Comparison of ENCODE assay signal across 8 cellular contexts in the genomic region with DNA sequence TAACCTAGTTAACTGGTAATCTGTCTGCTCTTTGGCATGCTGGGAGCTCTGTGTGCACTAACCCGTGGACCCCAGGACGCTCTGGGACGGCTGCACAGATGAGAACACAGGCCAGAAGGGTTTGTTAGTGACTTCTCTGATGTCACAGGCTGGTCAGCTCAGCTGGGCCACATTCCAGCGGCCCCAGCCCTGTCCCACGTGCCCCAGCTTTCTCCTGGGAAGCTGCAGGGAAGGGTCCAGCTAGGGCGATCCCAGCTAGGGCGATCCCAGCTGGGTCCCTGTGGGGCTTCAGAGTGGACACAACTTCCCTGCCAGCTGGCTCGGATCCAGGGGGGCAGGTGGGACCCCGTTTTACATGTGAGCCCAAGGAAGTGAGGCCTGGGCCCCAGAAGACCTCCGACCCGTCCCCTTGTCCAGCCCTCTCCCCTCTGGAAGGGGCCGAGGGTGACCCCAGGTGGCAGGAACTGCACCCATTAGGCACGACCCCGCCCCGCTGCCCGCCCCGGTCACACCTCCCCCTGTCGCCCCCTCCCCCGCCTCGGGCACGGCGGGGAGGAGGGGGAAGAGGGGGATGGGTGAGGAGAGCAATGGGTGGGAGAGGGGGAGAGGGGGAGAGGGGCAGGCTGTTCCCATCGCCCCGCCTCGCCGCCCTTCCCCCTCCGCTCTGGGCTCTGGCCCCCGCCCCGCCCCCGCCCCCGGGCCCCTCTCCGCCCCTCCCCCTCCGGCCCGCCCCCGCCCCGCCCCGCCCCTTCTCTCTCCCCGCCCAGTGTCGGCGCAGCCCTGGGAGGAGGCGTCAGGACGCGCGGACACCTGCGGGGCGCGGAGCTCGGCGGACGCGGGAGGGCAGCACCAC.
DNase-seq lines count a peak whose midpoint lies in the region; ATAC-seq and TF ChIP-seq lines count a peak whose summit lies in the region.

No MANE protein-coding gene starts in this region.

- ATAC-seq in Right ventricle myocardium inferior = peak; percentile 32
- ATAC-seq in HG03571 (IDR thresholded peaks at IDR 0.05; ENCODE audit: unreplicated experiment) = peak; percentile 49
- ATAC-seq in RWPE2 (ENCODE audit: low read depth) = peak; percentile 51; the same call in 1 of the 3 replicates
- peak in 1 of 2 donors; percentile 68 for ATAC-seq in natural killer cell treated with Interleukin-12 subunit alpha and Interleukin-12 subunit beta and Interleukin-15 and Interleukin-18, amount 100 ng/mL, for 72 hours
- ATAC-seq in GM18519 (IDR thresholded peaks at IDR 0.05; ENCODE audit: low FRiP score, unreplicated experiment) = no peak
- no peak for ATAC-seq in HG03442 (IDR thresholded peaks at IDR 0.05; ENCODE audit: unreplicated experiment)

- no peak overlapping the region for H3K27ac ChIP-seq in RWPE2 (ENCODE audit: poor library complexity, severe bottlenecking)

- H3K9me3 Mint-ChIP-seq in natural killer cell treated with Interleukin-12 subunit alpha and Interleukin-12 subunit beta and Interleukin-15 and Interleukin-18, amount 100 ng/mL, for 72 hours = no peaks in the 10 kb centered on the region

- H3K4me3 ChIP-seq in RWPE2 (ENCODE audit: severe bottlenecking) (no peak overlapping the region), epithelial cell of proximal tubule (ENCODE audit: low read depth, low read length) (peak overlapping the region; percentile 82)

- no peaks in the 10 kb centered on the region for H3K4me1 ChIP-seq in RWPE2 (ENCODE audit: insufficient read depth, poor library complexity, severe bottlenecking)

- H3K4me1 Mint-ChIP-seq in natural killer cell treated with Interleukin-12 subunit alpha and Interleukin-12 subunit beta and Interleukin-15 and Interleukin-18, amount 100 ng/mL, for 72 hours (ENCODE audit: low read depth in 2 of 2) = peaks cover 0 to 8% of the 10 kb centered on the region in 2 donors

- DNase-seq in Right ventricle myocardium inferior (ENCODE audit: missing footprints) = peak; percentile 66
- no peak for DNase-seq in cardiac septum (ENCODE audit: low spot score)
- DNase-seq in RWPE2 (ENCODE audit: low spot score) = peak; percentile 61
- DNase-seq in epithelial cell of proximal tubule (ENCODE audit: low read depth) = no peak
- DNase-seq in natural killer cell treated with Interleukin-12 subunit alpha and Interleukin-12 subunit beta and Interleukin-15 and Interleukin-18, amount 100 ng/mL, for 72 hours (ENCODE audit: low spot score) = peak; percentile 55

- H3K27me3 ChIP-seq in RWPE2 (ENCODE audit: insufficient read depth, poor library complexity, severe bottlenecking) = peaks cover 31% of the 10 kb centered on the region

- H3K36me3 Mint-ChIP-seq in natural killer cell treated with Interleukin-12 subunit alpha and Interleukin-12 subunit beta and Interleukin-15 and Interleukin-18, amount 100 ng/mL, for 72 hours = no peaks in the 10 kb centered on the region

- H3K27me3 Mint-ChIP-seq in natural killer cell treated with Interleukin-12 subunit alpha and Interleukin-12 subunit beta and Interleukin-15 and Interleukin-18, amount 100 ng/mL, for 72 hours = peaks cover 12 to 15% of the 10 kb centered on the region in 2 donors

- intact Hi-C loops in Right ventricle myocardium inferior (cut with DNase I) = no loop called here
- intact Hi-C loops in cardiac septum (cut with DNase I) = no loop called here

- TF ChIP-seq CTCF in RWPE2 (IDR thresholded peaks at IDR 0.05; ENCODE audit: poor library complexity, severe bottlenecking) (no peak), epithelial cell of proximal tubule (conservative IDR thresholded peaks at IDR 0.05; ENCODE audit: low read depth, low read length) (no peak)

- no peak overlapping the region for H3K27ac Mint-ChIP-seq in natural killer cell treated with Interleukin-12 subunit alpha and Interleukin-12 subunit beta and Interleukin-15 and Interleukin-18, amount 100 ng/mL, for 72 hours

- H3K4me3 Mint-ChIP-seq in natural killer cell treated with Interleukin-12 subunit alpha and Interleukin-12 subunit beta and Interleukin-15 and Interleukin-18, amount 100 ng/mL, for 72 hours = no peak overlapping the region

- no peaks in the 10 kb centered on the region for H3K36me3 ChIP-seq in RWPE2 (ENCODE audit: low read depth)

- no peaks in the 10 kb centered on the region for H3K9me3 ChIP-seq in RWPE2 (ENCODE audit: severe bottlenecking)

Comparison
In these comparisons a context has a peak if more than half of its experiments do, and no peak if none do; other contexts are left out.
1. DNase-seq: peak in Right ventricle myocardium inferior (single experiment), RWPE2 (single experiment) and natural killer cell treated with Interleukin-12 subunit alpha and Interleukin-12 subunit beta and Interleukin-15 and Interleukin-18, amount 100 ng/mL, for 72 hours (single experiment); none in cardiac septum (single experiment) and epithelial cell of proximal tubule (single experiment).
2. ATAC-seq: peak in Right ventricle myocardium inferior (single experiment), HG03571 (single experiment) and RWPE2 (single experiment); none in GM18519 (single experiment) and HG03442 (single experiment).